ENCODE assay signal across 18 cellular contexts in the genomic region with DNA sequence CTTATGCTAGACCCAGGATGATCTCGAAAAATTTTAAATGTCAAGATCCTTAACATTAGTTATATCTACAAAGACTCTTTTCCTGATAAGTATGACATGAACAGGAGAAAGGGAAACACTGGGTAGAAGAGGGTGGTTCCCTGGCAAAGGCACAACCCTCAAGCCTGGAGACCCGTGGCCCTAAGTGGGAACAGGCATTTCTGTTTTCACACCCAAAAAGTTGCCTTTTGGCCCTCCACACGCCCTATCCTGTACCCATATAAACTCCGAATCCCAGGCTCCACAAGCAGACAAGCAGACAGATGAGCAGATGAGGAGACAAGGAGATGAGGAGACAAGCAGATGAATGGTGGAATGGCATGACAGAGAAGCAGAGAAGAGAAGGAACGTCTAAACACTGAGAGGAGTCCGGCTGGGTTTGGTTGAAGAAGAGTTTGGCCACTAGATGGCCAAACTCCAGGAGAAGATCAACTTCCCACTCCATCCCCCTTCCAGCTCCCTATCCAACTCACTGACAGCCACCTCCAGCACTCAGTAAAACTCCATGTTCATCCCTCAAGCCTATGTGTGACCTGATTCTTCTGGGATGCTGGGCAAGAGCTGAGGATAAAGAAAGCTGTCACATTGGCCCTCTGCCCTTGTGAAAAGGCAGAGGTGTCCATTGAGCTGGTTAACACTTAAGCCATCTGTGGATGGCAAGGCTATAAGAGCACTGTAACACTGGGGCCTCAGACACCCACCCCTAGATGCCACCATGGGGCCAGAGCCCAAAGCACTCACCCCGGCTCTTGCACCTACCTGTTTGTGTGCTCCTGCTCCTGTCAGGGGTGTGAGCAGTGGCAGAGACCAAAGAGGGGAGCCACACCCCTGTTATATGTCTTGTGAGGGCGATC.
DNase-seq lines count a peak whose midpoint lies in the region; ATAC-seq and TF ChIP-seq lines count a peak whose summit lies in the region.
"Had no signal": no experiment of that assay in that cellular context is flagged by ENCODE, and none has a peak within 500 bp of the region (broad histone marks: within the 10 kb centered on the region; RNA-seq: fewer than 3 reads in every experiment).

No MANE protein-coding gene starts in this region.

- H3K27me3 ChIP-seq in DOHH2 (ENCODE audit: control insufficient read depth, low read length): no peaks in the 10 kb centered on the region
- no peaks in the 10 kb centered on the region for H3K27me3 ChIP-seq in right lobe of liver
- H3K27me3 ChIP-seq: cardiac muscle cell had no signal

- no peak overlapping the region for H3K27ac ChIP-seq in DOHH2 (ENCODE audit: low read depth, low read length)
- no peak overlapping the region for H3K27ac ChIP-seq in right lobe of liver
- H3K27ac ChIP-seq: cardiac muscle cell, left ventricle myocardium inferior had no signal

- H3K27me3 Mint-ChIP-seq in activated CD4-positive, alpha-beta memory T cell treated with anti-CD3 and anti-CD28 coated beads, Interleukin-2, amount 10 ng/mL, durations not matched to agents 7 days and 5 days: peaks cover 24% of the 10 kb centered on the region

- H3K4me1 ChIP-seq in DOHH2 (ENCODE audit: control insufficient read depth, low read length) (no peaks in the 10 kb centered on the region), right lobe of liver (peaks cover 0 to 5% (median 0%) of the 10 kb centered on the region in 4 donors)

- no peaks in the 10 kb centered on the region for H4K20me1 ChIP-seq in DOHH2 (ENCODE audit: control insufficient read depth, insufficient read depth, low read depth, low read length)

- POLR2A ChIA-PET in activated CD4-positive, alpha-beta memory T cell treated with anti-CD3 and anti-CD28 coated beads, Interleukin-2, amount 10 ng/mL, durations not matched to agents 7 days and 5 days (lab: Charles Lee): no interaction called here

- no peaks in the 10 kb centered on the region for H3K9me3 Mint-ChIP-seq in activated CD4-positive, alpha-beta memory T cell treated with anti-CD3 and anti-CD28 coated beads, Interleukin-2, amount 10 ng/mL, durations not matched to agents 7 days and 5 days
- H3K9me3 Mint-ChIP-seq: activated CD4-positive, alpha-beta memory T cell treated with anti-CD3 and anti-CD28 coated beads for 36 hours; activated naive CD8-positive, alpha-beta T cell treated with anti-CD3 and anti-CD28 coated beads, Interleukin-2, amount 10 ng/mL, durations not matched to agents 7 days and 5 days; activated T-cell treated with anti-CD3 and anti-CD28 coated beads, Interleukin-2, amount 50 U/mL, for 72 hours had no signal

- H3K4me3 ChIP-seq in DOHH2 (ENCODE audit: low read length) (no peak overlapping the region), HFF-Myc (replicated peaks; ENCODE audit: low read depth, low read length) (no peak overlapping the region), right lobe of liver (no peak overlapping the region)
- H3K4me3 ChIP-seq: cardiac muscle cell, left ventricle myocardium inferior had no signal

- ATAC-seq in right lobe of liver: peak in 3 of 4 donors; percentile 20 to 46 (median 28)
- ATAC-seq in HG02678 (IDR thresholded peaks at IDR 0.05; ENCODE audit: unreplicated experiment): no peak
- ATAC-seq in HG03097 (IDR thresholded peaks at IDR 0.05; ENCODE audit: low FRiP score, unreplicated experiment): no peak
- ATAC-seq: activated T-cell treated with anti-CD3 and anti-CD28 coated beads, Interleukin-2, amount 50 U/mL, for 72 hours had no signal

- no peaks in the 10 kb centered on the region for H3K4me1 Mint-ChIP-seq in activated CD4-positive, alpha-beta memory T cell treated with anti-CD3 and anti-CD28 coated beads, Interleukin-2, amount 10 ng/mL, durations not matched to agents 7 days and 5 days
- H3K4me1 Mint-ChIP-seq: activated naive CD8-positive, alpha-beta T cell treated with anti-CD3 and anti-CD28 coated beads, Interleukin-2, amount 10 ng/mL, durations not matched to agents 7 days and 5 days had no signal

- no peak overlapping the region for H3K4me3 Mint-ChIP-seq in activated CD4-positive, alpha-beta memory T cell treated with anti-CD3 and anti-CD28 coated beads, Interleukin-2, amount 10 ng/mL, durations not matched to agents 7 days and 5 days
- H3K4me3 Mint-ChIP-seq: activated CD4-positive, alpha-beta memory T cell treated with anti-CD3 and anti-CD28 coated beads for 36 hours; activated naive CD8-positive, alpha-beta T cell treated with anti-CD3 and anti-CD28 coated beads, Interleukin-2, amount 10 ng/mL, durations not matched to agents 7 days and 5 days; activated T-cell treated with anti-CD3 and anti-CD28 coated beads, Interleukin-2, amount 50 U/mL, for 72 hours had no signal

- H3K79me2 ChIP-seq in DOHH2 (ENCODE audit: control insufficient read depth, low read length): no peaks in the 10 kb centered on the region

- DNase-seq in HFF-Myc (ENCODE audit: extremely low read depth, low read depth) (no peak), SW480 (ENCODE audit: low spot score) (peak; percentile 27), right lobe of liver (no peak)
- no peak for DNase-seq in activated CD4-positive, alpha-beta memory T cell treated with anti-CD3 and anti-CD28 coated beads, Interleukin-2, amount 10 ng/mL, durations not matched to agents 7 days and 5 days
- DNase-seq: activated CD4-positive, alpha-beta memory T cell treated with anti-CD3 and anti-CD28 coated beads for 36 hours; activated naive CD8-positive, alpha-beta T cell treated with anti-CD3 and anti-CD28 coated beads, Interleukin-2, amount 10 ng/mL, durations not matched to agents 7 days and 5 days; activated T-cell treated with anti-CD3 and anti-CD28 coated beads, Interleukin-2, amount 50 U/mL, for 72 hours; DMS153; effector CD8-positive, alpha-beta T cell; left ventricle myocardium inferior; MM.1S; NCI-H187 treated with DMSO at 0.1 percent for 48 hours; NCI-H446 treated with DMSO at 0.1 percent for 48 hours; occipital lobe had no signal

- no peaks in the 10 kb centered on the region for H3F3A ChIP-seq in DOHH2 (ENCODE audit: control insufficient read depth, insufficient read depth)

- no peaks in the 10 kb centered on the region for H3K36me3 Mint-ChIP-seq in activated CD4-positive, alpha-beta memory T cell treated with anti-CD3 and anti-CD28 coated beads, Interleukin-2, amount 10 ng/mL, durations not matched to agents 7 days and 5 days (ENCODE audit: low read depth)
- H3K36me3 Mint-ChIP-seq: activated CD4-positive, alpha-beta memory T cell treated with anti-CD3 and anti-CD28 coated beads for 36 hours; activated naive CD8-positive, alpha-beta T cell treated with anti-CD3 and anti-CD28 coated beads, Interleukin-2, amount 10 ng/mL, durations not matched to agents 7 days and 5 days had no signal

- H3K9me2 ChIP-seq in DOHH2 (replicated peaks; ENCODE audit: control insufficient read depth, low read length): no peaks in the 10 kb centered on the region

- no peak overlapping the region for H3K27ac Mint-ChIP-seq in activated CD4-positive, alpha-beta memory T cell treated with anti-CD3 and anti-CD28 coated beads, Interleukin-2, amount 10 ng/mL, durations not matched to agents 7 days and 5 days
- H3K27ac Mint-ChIP-seq: activated CD4-positive, alpha-beta memory T cell treated with anti-CD3 and anti-CD28 coated beads for 36 hours; activated naive CD8-positive, alpha-beta T cell treated with anti-CD3 and anti-CD28 coated beads, Interleukin-2, amount 10 ng/mL, durations not matched to agents 7 days and 5 days; activated T-cell treated with anti-CD3 and anti-CD28 coated beads, Interleukin-2, amount 50 U/mL, for 72 hours had no signal

- peak; percentile 18 for TF ChIP-seq CTCF in DOHH2 (IDR thresholded peaks at IDR 0.05; ENCODE audit: low read depth, low read length, poor library complexity, severe bottlenecking)
- peak; percentile 49 for TF ChIP-seq CTCF in HFF-Myc (IDR thresholded peaks at IDR 0.05; ENCODE audit: low read depth, low read length, missing control alignments)
- peak in 1 of 4 donors; percentile 24 for TF ChIP-seq CTCF in right lobe of liver (IDR thresholded peaks at IDR 0.05)

- H3K36me3 ChIP-seq in DOHH2 (ENCODE audit: control insufficient read depth, low read length) (no peaks in the 10 kb centered on the region), right lobe of liver (no peaks in the 10 kb centered on the region)
- H3K36me3 ChIP-seq: cardiac muscle cell, left ventricle myocardium inferior had no signal

- H3K9me3 ChIP-seq in DOHH2 (ENCODE audit: control insufficient read depth, insufficient read depth, low read length): no peaks in the 10 kb centered on the region; the same call in 1 of the 2 replicates
- no peaks in the 10 kb centered on the region for H3K9me3 ChIP-seq in right lobe of liver

- no peak for TF ChIP-seq POLR2A in right lobe of liver (IDR thresholded peaks at IDR 0.05)

- no peak overlapping the region for H3K4me2 ChIP-seq in DOHH2 (ENCODE audit: low read length)

- intact Hi-C loops in right lobe of liver (cut with DNase I): loop anchor here in 1 of 2 donors (10.0 kb wide), 2 partner anchors 66 to 116 kb away; no protein-coding TSS in a partner anchor

- CTCF ChIA-PET in activated CD4-positive, alpha-beta memory T cell treated with anti-CD3 and anti-CD28 coated beads, Interleukin-2, amount 10 ng/mL, durations not matched to agents 7 days and 5 days (lab: Charles Lee): no interaction called here

- 80% methylated on average over 6 of the region's 8 CpGs for WGBS in right lobe of liver (ENCODE audit: insufficient coverage, low coverage, low lambda C conversion rate, missing lambda C conversion rate)

Comparison
In these comparisons a context has a peak if more than half of its experiments do, and no peak if none do; other contexts are left out.
1. ATAC-seq: peak in right lobe of liver (3 of 4); none in HG02678 (single experiment) and HG03097 (single experiment).